In the genomic region with DNA sequence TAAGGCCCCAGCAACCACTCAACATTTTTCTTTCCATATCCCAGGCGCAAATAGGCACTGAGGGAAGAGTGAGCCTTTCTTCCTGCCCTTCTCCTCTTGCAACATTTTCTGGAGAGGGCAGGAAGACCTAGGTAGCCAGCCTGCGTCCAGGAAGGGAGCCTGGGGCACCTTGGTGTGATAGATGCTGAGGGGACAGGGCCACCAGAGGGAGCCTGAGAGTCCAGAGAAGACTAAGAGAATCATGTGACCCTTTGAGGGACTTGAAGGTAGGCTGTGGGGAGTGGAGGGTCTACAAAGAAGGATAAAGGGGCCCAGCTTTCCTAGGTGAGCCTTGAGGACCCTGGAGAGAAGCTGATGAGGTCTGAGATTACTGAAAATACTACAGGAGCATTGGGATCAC, we compare ENCODE assay signal across 8 cellular contexts.
DNase-seq lines count a peak whose midpoint lies in the region; ATAC-seq, FAIRE-seq and TF ChIP-seq lines count a peak whose summit lies in the region.

No MANE protein-coding gene starts in this region.

- ATAC-seq in foreskin keratinocyte: no peak
- ATAC-seq in GM21515 (IDR thresholded peaks at IDR 0.05; ENCODE audit: unreplicated experiment): no peak

- H3K36me3 Mint-ChIP-seq in endothelial cell (ENCODE audit: low read depth, unreplicated experiment): no peaks in the 10 kb centered on the region

- H3K4me3 Mint-ChIP-seq in endothelial cell (ENCODE audit: unreplicated experiment): no peak overlapping the region

- no peaks in the 10 kb centered on the region for H3K27me3 ChIP-seq in foreskin keratinocyte

- no peaks in the 10 kb centered on the region for H3K4me1 ChIP-seq in foreskin keratinocyte

- no peak overlapping the region for H3K27ac ChIP-seq in foreskin keratinocyte

- POLR2A ChIA-PET in GM10248 (lab: Yijun Ruan, JAX): no interaction called here

- peak; percentile 21 to 41 for DNase-seq in AML-193 (lab: John Stamatoyannopoulos, UW)
- DNase-seq in GM10248 (ENCODE audit: extremely low spot score): no peak
- DNase-seq in NB4 (ENCODE audit: low read depth): peak; percentile 33
- no peak for DNase-seq in foreskin keratinocyte
- DNase-seq in amygdala (lab: John Stamatoyannopoulos, UW): no peak
- DNase-seq in GM12891 (ENCODE audit: insufficient read length, low spot score): no peak
- no peak for DNase-seq in endothelial cell (ENCODE audit: low spot score)

- no peak for FAIRE-seq in GM12891 (lab: Jason Lieb, UNC)

- H3K9me3 Mint-ChIP-seq in endothelial cell (ENCODE audit: unreplicated experiment): peaks cover 36% of the 10 kb centered on the region

- TF ChIP-seq POLR2A in NB4 (IDR thresholded peaks at IDR 0.05; ENCODE audit: extremely low read depth, insufficient read length) (no peak), GM12891 (IDR thresholded peaks at IDR 0.05; ENCODE audit: low read depth, low read length) (no peak)

- no peaks in the 10 kb centered on the region for H3K27me3 Mint-ChIP-seq in endothelial cell (ENCODE audit: unreplicated experiment)

- no peaks in the 10 kb centered on the region for H3K4me1 Mint-ChIP-seq in endothelial cell (ENCODE audit: unreplicated experiment)

- TF ChIP-seq CTCF in GM10248 (IDR thresholded peaks at IDR 0.05; ENCODE audit: control extremely low read depth, extremely low read depth, low read depth, missing control alignments) (peak; percentile 24), NB4 (IDR thresholded peaks at IDR 0.05; ENCODE audit: low read depth, low read length) (peak; percentile 51), foreskin keratinocyte (conservative IDR thresholded peaks at IDR 0.05) (peak; percentile 17), endothelial cell (IDR thresholded peaks at IDR 0.05; ENCODE audit: unreplicated experiment) (no peak)

- no peak overlapping the region for H3K27ac Mint-ChIP-seq in endothelial cell (ENCODE audit: unreplicated experiment)

- H3K4me3 ChIP-seq in NB4 (ENCODE audit: low read depth, low read length): no peak overlapping the region

- CTCF ChIA-PET in GM10248 (lab: Yijun Ruan, JAX): interaction anchor here (1.0 kb wide), 1 partner anchor 9 kb away, joined by 4 read pairs; no protein-coding TSS in a partner anchor

TF ChIP-seq in GM12891, 5 proteins besides CTCF, POLR2A, EP300 and RAD21:
- no peak for TF ChIP-seq PAX5 (IDR thresholded peaks at IDR 0.05; ENCODE audit: insufficient read depth, low read length, severe bottlenecking)
- no peak for TF ChIP-seq POU2F2 (IDR thresholded peaks at IDR 0.05; ENCODE audit: low read depth, low read length)
- TF ChIP-seq SPI1 (IDR thresholded peaks at IDR 0.05; ENCODE audit: low read depth, low read length): no peak
- TF ChIP-seq POLR2AphosphoS5 (IDR thresholded peaks at IDR 0.05; ENCODE audit: low read depth, low read length): no peak
- TF ChIP-seq TAF1 (IDR thresholded peaks at IDR 0.05; ENCODE audit: low read depth, low read length): no peak
TF ChIP-seq in GM12891: peak in this region for 0.

Comparison
In these comparisons a context has a peak if more than half of its experiments do, and no peak if none do; other contexts are left out.
1. DNase-seq: peak in AML-193 (2 of 2) and NB4 (single experiment); none in GM10248 (single experiment), foreskin keratinocyte (0 of 2), amygdala (0 of 56), GM12891 (single experiment) and endothelial cell (single experiment).